In the genomic region with DNA sequence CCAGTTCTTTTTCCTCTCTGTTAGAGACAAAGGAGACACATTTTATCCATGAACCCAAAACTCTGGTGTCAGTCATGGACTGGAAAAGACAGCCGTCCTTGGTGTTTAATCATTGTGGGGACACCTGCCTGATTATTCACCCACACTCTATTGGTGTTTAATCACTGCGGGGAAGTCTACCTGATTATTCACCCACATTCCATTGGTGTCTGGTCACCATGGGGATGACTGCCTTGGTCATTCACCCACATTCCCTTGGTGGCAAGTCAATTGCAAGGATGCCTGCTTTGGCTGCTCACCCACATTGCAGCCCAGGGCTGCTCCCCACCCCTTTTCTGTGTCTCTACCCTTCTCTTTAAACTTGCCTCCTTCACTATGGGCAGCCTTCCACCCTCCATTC, we compare ENCODE assay signal across 23 cellular contexts.
DNase-seq lines count a peak whose midpoint lies in the region; ATAC-seq and TF ChIP-seq lines count a peak whose summit lies in the region.
"Had no signal": no experiment of that assay in that cellular context is flagged by ENCODE, and none has a peak within 500 bp of the region (broad histone marks: within the 10 kb centered on the region; RNA-seq: fewer than 3 reads in every experiment).

No MANE protein-coding gene starts in this region.

- H3K4me3 Mint-ChIP-seq in HFFc6 (no peak overlapping the region), neural progenitor cell (no peak overlapping the region)
- H3K4me3 Mint-ChIP-seq: CD14-positive monocyte, GM23338 had no signal

- intact Hi-C loops in Right ventricle myocardium inferior (cut with DNase I): no loop called here

- H3K79me2 ChIP-seq in neural progenitor cell (ENCODE audit: low read depth): no peaks in the 10 kb centered on the region

- no peaks in the 10 kb centered on the region for H3K27me3 ChIP-seq in neural progenitor cell

- no peak overlapping the region for H3K4me3 ChIP-seq in neural progenitor cell
- H3K4me3 ChIP-seq: GM23338 had no signal

- H3K27ac Mint-ChIP-seq in HFFc6: no peak overlapping the region; the same call in 1 of the 2 replicates
- H3K27ac Mint-ChIP-seq in neural progenitor cell: no peak overlapping the region
- H3K27ac Mint-ChIP-seq: GM23338 had no signal

- peak; percentile 5 for DNase-seq in HFFc6
- peak; percentile 2 for DNase-seq in RWPE1 (ENCODE audit: low spot score)
- peak; percentile 83 for DNase-seq in glomerular visceral epithelial cell (ENCODE audit: extremely low spot score)
- no peak for DNase-seq in NCI-H1048 (lab: John Stamatoyannopoulos, UW)
- DNase-seq in GM13977 (ENCODE audit: low spot score): no peak
- no peak for DNase-seq in neural progenitor cell (ENCODE audit: low spot score)
- no peak for DNase-seq in Right ventricle myocardium inferior (ENCODE audit: missing footprints)
- DNase-seq: ACHN, AML-193, DMS79, GDM1, HCEC 1CT, KBM-7, MV-4-11, NCI-H1417 treated with DMSO at 0.1 percent for 48 hours, NCI-H187 treated with DMSO at 0.1 percent for 48 hours, NCI-H345, NCI-H524 treated with DMSO at 0.1 percent for 48 hours, PC-3, SW 1271 had no signal

- no peak overlapping the region for H3K4me2 ChIP-seq in neural progenitor cell
- H3K4me2 ChIP-seq: GM23338 had no signal

- no peaks in the 10 kb centered on the region for H3K9me3 Mint-ChIP-seq in HFFc6
- H3K9me3 Mint-ChIP-seq in neural progenitor cell: no peaks in the 10 kb centered on the region

- no peaks in the 10 kb centered on the region for H3K36me3 ChIP-seq in neural progenitor cell

- H3F3A ChIP-seq in neural progenitor cell (ENCODE audit: low read depth): no peaks in the 10 kb centered on the region

- H3K27ac ChIP-seq in RWPE1 (no peak overlapping the region), neural progenitor cell (no peak overlapping the region)

- H2AFZ ChIP-seq in neural progenitor cell (replicated peaks): no peak overlapping the region
- H2AFZ ChIP-seq: GM23338 had no signal

- H3K9me3 ChIP-seq in neural progenitor cell (ENCODE audit: low read depth): no peaks in the 10 kb centered on the region

- in situ Hi-C loops in GM13977 (cut with MboI; ENCODE audit: low pct_unique_long_range_greater_than_20kb, low sequenced_read_pairs, unreplicated experiment): no loop called here

- TF ChIP-seq CTCF in HFFc6 (IDR thresholded peaks at IDR 0.05): no peak
- TF ChIP-seq CTCF in RWPE1 (conservative IDR thresholded peaks at IDR 0.05; ENCODE audit: low read depth): no peak
- no peak for TF ChIP-seq CTCF in GM13977 (IDR thresholded peaks at IDR 0.05; ENCODE audit: extremely low read depth, insufficient read depth, missing control alignments)
- no peak for TF ChIP-seq CTCF in neural progenitor cell (IDR thresholded peaks at IDR 0.05)

- no peak overlapping the region for H3K9ac ChIP-seq in neural progenitor cell

- POLR2A ChIA-PET in RWPE1 (lab: Yijun Ruan, JAX; ENCODE audit: low non-redundant PET): no interaction called here

- ATAC-seq in Right ventricle myocardium inferior: no peak
- ATAC-seq: GM23338, HepG2, PC-3 had no signal

- H3K4me1 Mint-ChIP-seq in HFFc6 (ENCODE audit: low read depth) (peaks cover 44% of the 10 kb centered on the region), neural progenitor cell (no peaks in the 10 kb centered on the region)
- H3K4me1 Mint-ChIP-seq: CD14-positive monocyte, GM23338 had no signal

- CTCF ChIA-PET in RWPE1 (lab: Yijun Ruan, JAX): no interaction called here

- H3K27me3 Mint-ChIP-seq in HFFc6 (ENCODE audit: insufficient read depth): no peaks in the 10 kb centered on the region; the same call in none of the 2 replicates
- no peaks in the 10 kb centered on the region for H3K27me3 Mint-ChIP-seq in neural progenitor cell (ENCODE audit: insufficient read depth, low read depth)

- H3K4me1 ChIP-seq in neural progenitor cell: no peaks in the 10 kb centered on the region

- no peaks in the 10 kb centered on the region for H4K20me1 ChIP-seq in neural progenitor cell (ENCODE audit: low read depth)

- H3K36me3 Mint-ChIP-seq in HFFc6 (ENCODE audit: low read depth) (peaks cover 23% of the 10 kb centered on the region), neural progenitor cell (no peaks in the 10 kb centered on the region)
- H3K36me3 Mint-ChIP-seq: CD14-positive monocyte had no signal

Comparison
In these comparisons a context has a peak if more than half of its experiments do, and no peak if none do; other contexts are left out.
1. DNase-seq: peak in HFFc6 (single experiment), RWPE1 (single experiment) and glomerular visceral epithelial cell (single experiment); none in NCI-H1048 (single experiment), GM13977 (single experiment), neural progenitor cell (single experiment) and Right ventricle myocardium inferior (single experiment).